ENCODE assay signal across 28 cellular contexts in genomic region chr15:65327651-65328393, GRCh38. TPM values are rescaled to one million over a fixed set of nuclear protein-coding genes. Genes with fewer than 3 reads are reported as not detected.
A peak's percentile ranks its signal among the peaks of the same experiment; 100 is the strongest.
DNase-seq lines count a peak whose midpoint lies in the region; ATAC-seq and TF ChIP-seq lines count a peak whose summit lies in the region.
"Had no signal": no experiment of that assay in that cellular context is flagged by ENCODE, and none has a peak within 500 bp of the region (broad histone marks: within the 10 kb centered on the region; RNA-seq: fewer than 3 reads in every experiment).

No MANE protein-coding gene starts in this region.

- ATAC-seq in activated CD4-positive, CD25-positive, alpha-beta regulatory T cell treated with anti-CD3 and anti-CD28 coated beads, Interleukin-2, amount 50 U/mL, for 24 hours = no peak
- no peak for ATAC-seq in GM19351 (IDR thresholded peaks at IDR 0.05; ENCODE audit: unreplicated experiment)
- ATAC-seq: CD8-positive, alpha-beta T cell; GM23338; stimulated activated memory B cell treated with anti-CD40 and anti-IgM and Interleukin-4, amounts not matched to agents 10 μg/mL and 1 μg/mL and 100 μg/mL, for 72 hours had no signal

- no peak overlapping the region for H3K4me3 ChIP-seq in BLaER1 treated with 17β-estradiol and CSF1 and Interleukin-3, amounts not matched to agents 10 nM and 100 nM
- H3K4me3 ChIP-seq in HEK293 (ENCODE audit: low read depth, low read length) (no peak overlapping the region), osteoblast (ENCODE audit: insufficient read depth, low read length) (no peak overlapping the region)
- H3K4me3 ChIP-seq: GM23338, lung, testis had no signal

- H2AFZ ChIP-seq in osteoblast (ENCODE audit: low read length) = no peak overlapping the region
- H2AFZ ChIP-seq: GM23338 had no signal

- POLR2A ChIA-PET in HEK293 (lab: Yijun Ruan, JAX) = interaction anchor here (0.9 kb wide), 1 partner anchor 23 kb away, joined by 6 read pairs; the partner anchor contains the start of gene RNU5B-1

- H3K9ac ChIP-seq in BLaER1 treated with 17β-estradiol and CSF1 and Interleukin-3, amounts not matched to agents 10 nM and 100 nM = no peak overlapping the region

- peak; percentile 22 for DNase-seq in iPS-NIHi11 (ENCODE audit: low spot score)
- DNase-seq in osteoblast (ENCODE audit: insufficient read length, low spot score, missing footprints) = peak; percentile 78
- DNase-seq in head of caudate nucleus = no peak
- DNase-seq: activated CD4-positive, alpha-beta T cell treated with anti-CD3 and anti-CD28 coated beads, Interleukin-2, amount 10 ng/mL, durations not matched to agents 7 days and 5 days; activated naive CD4-positive, alpha-beta T cell treated with anti-CD3 and anti-CD28 coated beads, Interleukin-2, amount 10 ng/mL, durations not matched to agents 7 days and 5 days; anterior cingulate cortex; CD8-positive, alpha-beta T cell; DMS153; NCI-H1048; NCI-H187; small intestine; stimulated activated CD4-positive, alpha-beta T cell treated with anti-CD3 and anti-CD28 coated beads, Interleukin-2, amount 100 ng/mL, for 48 hours; testis; WERI-Rb-1 had no signal

- no peaks in the 10 kb centered on the region for H3K9me3 ChIP-seq in BLaER1 treated with 17β-estradiol and CSF1 and Interleukin-3, amounts not matched to agents 10 nM and 100 nM (replicated peaks in 1 of 11)
- no peaks in the 10 kb centered on the region for H3K9me3 ChIP-seq in HEK293 (ENCODE audit: control insufficient read depth, insufficient read depth, low read depth, low read length)
- no peaks in the 10 kb centered on the region for H3K9me3 ChIP-seq in osteoblast (ENCODE audit: low read depth, low read length)
- H3K9me3 ChIP-seq: testis had no signal

- H3K4me1 ChIP-seq in BLaER1 treated with 17β-estradiol and CSF1 and Interleukin-3, amounts not matched to agents 10 nM and 100 nM = peaks cover 0 to 41% (median 29%) of the 10 kb centered on the region in 10 experiments; a peak in 17 of 20 replicates
- H3K4me1 ChIP-seq in HEK293 (ENCODE audit: control insufficient read depth, insufficient read depth, low read length) (no peaks in the 10 kb centered on the region), osteoblast (ENCODE audit: insufficient read depth, low read length) (no peaks in the 10 kb centered on the region)

- H3K4me2 ChIP-seq in BLaER1 treated with 17β-estradiol and CSF1 and Interleukin-3, amounts not matched to agents 10 nM and 100 nM = peak overlapping the region in 7 of 11 experiments; percentile 13 to 81 (median 29); a peak in 8 of 22 replicates
- H3K4me2 ChIP-seq in osteoblast (ENCODE audit: insufficient read depth, low read length) = no peak overlapping the region
- H3K4me2 ChIP-seq: GM23338 had no signal

- H3K27me3 ChIP-seq in BLaER1 treated with 17β-estradiol and CSF1 and Interleukin-3, amounts not matched to agents 10 nM and 100 nM = no peaks in the 10 kb centered on the region
- H3K27me3 ChIP-seq in osteoblast (ENCODE audit: insufficient read depth, low read length) = no peaks in the 10 kb centered on the region
- H3K27me3 ChIP-seq: testis had no signal

- no peaks in the 10 kb centered on the region for H3K36me3 ChIP-seq in BLaER1 treated with 17β-estradiol and CSF1 and Interleukin-3, amounts not matched to agents 10 nM and 100 nM
- H3K36me3 ChIP-seq in HEK293 (ENCODE audit: control insufficient read depth in 2 of 2, insufficient read depth in 1 of 2, low read length in 2 of 2) (no peaks in the 10 kb centered on the region), osteoblast (ENCODE audit: insufficient read depth, low read length) (no peaks in the 10 kb centered on the region)

- CTCF ChIA-PET in HEK293 (lab: Yijun Ruan, JAX) = interaction anchor here (1.0 to 16.1 kb wide), 4 partner anchors 8 to 72 kb away, joined by 3 to 454 read pairs (median 16); partner anchors contain the start of gene IGDCC3

- peaks cover 0 to 15% (median 0%) of the 10 kb centered on the region in 11 experiments; a peak in 3 of 22 replicates for H4K20me1 ChIP-seq in BLaER1 treated with 17β-estradiol and CSF1 and Interleukin-3, amounts not matched to agents 10 nM and 100 nM
- H4K20me1 ChIP-seq in osteoblast (ENCODE audit: insufficient read depth, low read length) = no peaks in the 10 kb centered on the region

- no peak overlapping the region for H3K27ac ChIP-seq in BLaER1 treated with 17β-estradiol and CSF1 and Interleukin-3, amounts not matched to agents 10 nM and 100 nM
- no peak overlapping the region for H3K27ac ChIP-seq in HEK293 (ENCODE audit: extremely low read depth, low read depth, low read length)
- no peak overlapping the region for H3K27ac ChIP-seq in osteoblast (ENCODE audit: low read depth, low read length)
- H3K27ac ChIP-seq: testis, WERI-Rb-1 had no signal

- no peaks in the 10 kb centered on the region for H3K79me2 ChIP-seq in osteoblast (ENCODE audit: insufficient read depth, low read length)

- TF ChIP-seq CTCF in HEK293 (tag by site-specific recombination; IDR thresholded peaks at IDR 0.05) (no peak), osteoblast (IDR thresholded peaks at IDR 0.05; ENCODE audit: extremely low read depth, low read depth, low read length) (no peak)

- intact Hi-C loops in head of caudate nucleus (cut with DNase I) = no loop called here

TF ChIP-seq in HEK293, 187 proteins besides CTCF, POLR2A, EP300 and RAD21:
- no peak for TF ChIP-seq ZNF221 (tag by site-specific recombination; IDR thresholded peaks at IDR 0.05; ENCODE audit: borderline replicate concordance)
- peak; percentile 96 for TF ChIP-seq PRDM10 (tag by site-specific recombination; IDR thresholded peaks at IDR 0.05)
- no peak for TF ChIP-seq BCL11B (tag by site-specific recombination; IDR thresholded peaks at IDR 0.05; ENCODE audit: low read depth)
- TF ChIP-seq GLIS1 (tag by site-specific recombination; IDR thresholded peaks at IDR 0.05) = peak; percentile 87
- no peak for TF ChIP-seq SP7 (tag by site-specific recombination; IDR thresholded peaks at IDR 0.05)
- no peak for TF ChIP-seq ZNF2 (tag by site-specific recombination; IDR thresholded peaks at IDR 0.05)
- TF ChIP-seq ZNF404 (tag by site-specific recombination; IDR thresholded peaks at IDR 0.05) = no peak
- no peak for TF ChIP-seq ZNF366 (tag by site-specific recombination; conservative IDR thresholded peaks at IDR 0.05)
- TF ChIP-seq ZNF169 (tag by site-specific recombination; IDR thresholded peaks at IDR 0.05) = no peak
- no peak for TF ChIP-seq ZNF785 (tag by site-specific recombination; IDR thresholded peaks at IDR 0.05)
- TF ChIP-seq EGR2 (tag by site-specific recombination; IDR thresholded peaks at IDR 0.05; ENCODE audit: low read depth) = peak; percentile 67
- TF ChIP-seq SP3 (tag by site-specific recombination; IDR thresholded peaks at IDR 0.05) = peak; percentile 19; the same call in 1 of the 2 replicates
- TF ChIP-seq KLF1 (tag by site-specific recombination; IDR thresholded peaks at IDR 0.05) = 0 out of 2 replicates have a peak, but pooled peaks have one; percentile 7
- TF ChIP-seq GLIS2 (tag by site-specific recombination; IDR thresholded peaks at IDR 0.05) = 0 out of 2 replicates have a peak, but pooled peaks have one; percentile 11
- peak; percentile 88 for TF ChIP-seq ZFHX2 (tag by site-specific recombination; conservative IDR thresholded peaks at IDR 0.05)

RNA-seq across cellular contexts. Expression of gene RNU5B-1, which starts 23.3 kb away (rescaled TPM):
- not detected in 2 replicates for total RNA-seq in osteoblast
- total RNA-seq: dermis microvascular lymphatic vessel endothelial cell, endothelial cell of umbilical vein, G401, GM23338, HT-29, kidney epithelial cell, LHCN-M2, testis had no signal

RNA-seq across cellular contexts. Expression of gene RNU5A-1, which starts 32.0 kb away (rescaled TPM):
- total RNA-seq in osteoblast = not detected in 2 replicates
- total RNA-seq: activated CD4-positive, alpha-beta T cell treated with anti-CD3 and anti-CD28 coated beads, Interleukin-2, amount 10 ng/mL, durations not matched to agents 7 days and 5 days; cardiac septum; CD8-positive, alpha-beta T cell; dermis microvascular lymphatic vessel endothelial cell; endothelial cell of umbilical vein; G401; GM23338; HT-29; kidney epithelial cell; LHCN-M2; lung; testis had no signal

RNA-seq across cellular contexts. Expression of gene PARP16, which starts 41.1 kb away (rescaled TPM):
- 6.2 and 6.5 TPM in 2 replicates for total RNA-seq in osteoblast

RNA-seq across cellular contexts. Expression of gene IGDCC3, which starts 50.0 kb away (rescaled TPM):
- 0.29 TPM in 1 of 2 replicates, not detected in the other for total RNA-seq in osteoblast
- total RNA-seq: activated CD4-positive, alpha-beta T cell treated with anti-CD3 and anti-CD28 coated beads, Interleukin-2, amount 10 ng/mL, durations not matched to agents 7 days and 5 days; cardiac septum; CD8-positive, alpha-beta T cell; dermis microvascular lymphatic vessel endothelial cell; endothelial cell of umbilical vein; HT-29; LHCN-M2 had no signal

Comparison
In these comparisons a context has a peak if more than half of its experiments do, and no peak if none do; other contexts are left out.
1. DNase-seq: peak in iPS-NIHi11 (single experiment) and osteoblast (single experiment); none in head of caudate nucleus (0 of 42).